ENCODE assay signal across 8 cellular contexts in genomic region chr19:6060600-6061391, GRCh38. TPM values are rescaled to one million over a fixed set of nuclear protein-coding genes. Genes with fewer than 3 reads are reported as not detected.
DNase-seq lines count a peak whose midpoint lies in the region; ATAC-seq and TF ChIP-seq lines count a peak whose summit lies in the region.

No MANE protein-coding gene starts in this region.

- no peak for TF ChIP-seq CTCF in PC-3 (conservative IDR thresholded peaks at IDR 0.05; ENCODE audit: low read depth, low read length)
- TF ChIP-seq CTCF in ascending aorta (IDR thresholded peaks at IDR 0.05), result no peak

- CTCF ChIA-PET in PC-3 (lab: Charles Lee), result no interaction called here

- H3K27me3 ChIP-seq in PC-3 (ENCODE audit: low read length) (no peaks in the 10 kb centered on the region), ascending aorta (no peaks in the 10 kb centered on the region), mesenchymal stem cell (ENCODE audit: control insufficient read depth in 1 of 2, insufficient read depth in 1 of 2, low read length in 2 of 2) (no peaks in the 10 kb centered on the region)

- H3K4me1 ChIP-seq in PC-3 (ENCODE audit: insufficient read depth, low read length) (peaks cover 52% of the 10 kb centered on the region), ascending aorta (peaks cover 15 to 80% of the 10 kb centered on the region in 2 donors), mesenchymal stem cell (ENCODE audit: control insufficient read depth, insufficient read depth, low read depth, low read length) (peaks cover 14% of the 10 kb centered on the region)

- peak overlapping the region; percentile 30 for H2BK15ac ChIP-seq in mesenchymal stem cell (ENCODE audit: low read depth, poor library complexity, severe bottlenecking)

- H4K8ac ChIP-seq in mesenchymal stem cell (ENCODE audit: low read length), result no peak overlapping the region

- no peaks in the 10 kb centered on the region for H3K9me2 ChIP-seq in PC-3 (replicated peaks; ENCODE audit: low read length)

- H3K27ac ChIP-seq in PC-3 (ENCODE audit: low read length) (no peak overlapping the region), ascending aorta (peak overlapping the region; percentile 93 to 96), mesenchymal stem cell (ENCODE audit: low read length, poor library complexity, severe bottlenecking) (no peak overlapping the region)

- ATAC-seq in PC-3 (no peak), GM21723 (IDR thresholded peaks at IDR 0.05; ENCODE audit: unreplicated experiment) (no peak), GM18909 (IDR thresholded peaks at IDR 0.05; ENCODE audit: poor library complexity, unreplicated experiment) (no peak)

- no peaks in the 10 kb centered on the region for H4K20me1 ChIP-seq in PC-3 (ENCODE audit: low read length)

- no peak overlapping the region for H2BK120ac ChIP-seq in mesenchymal stem cell (ENCODE audit: low read depth, low read length)

- no peak overlapping the region for H2BK5ac ChIP-seq in mesenchymal stem cell (ENCODE audit: low read depth, low read length, poor library complexity, severe bottlenecking)

- DNase-seq in AG08395 (ENCODE audit: low spot score) (peak; percentile 47), PC-3 (peak; percentile 59), ascending aorta (ENCODE audit: low spot score in 2 of 2) (peak in 1 of 2 donors; percentile 66), mesenchymal stem cell (no peak), ureter (ENCODE audit: low spot score) (peak; percentile 76), NOMO-1 treated with dmso at 0.1 percent for 144 hours (lab: John Stamatoyannopoulos, UW; ENCODE audit: unreplicated experiment) (no peak)

- H3K23ac ChIP-seq in mesenchymal stem cell (ENCODE audit: low read length in 2 of 2), result no peak overlapping the region

- H3K14ac ChIP-seq in mesenchymal stem cell (ENCODE audit: low read length in 2 of 2), result no peak overlapping the region

- H3K18ac ChIP-seq in mesenchymal stem cell (ENCODE audit: low read depth in 1 of 2, low read length in 2 of 2), result peak overlapping the region; percentile 9 to 42

- 66% methylated on average over 21 of the region's 21 CpGs for WGBS in mesenchymal stem cell

- H3K4me2 ChIP-seq in PC-3 (ENCODE audit: low read length), result peak overlapping the region; percentile 27; the same call in 1 of the 2 replicates
- no peak overlapping the region for H3K4me2 ChIP-seq in mesenchymal stem cell (ENCODE audit: low read length, poor library complexity, severe bottlenecking)

- BruUV-seq in PC-3 (replicated peaks; lab: Mats Ljungman, UMichigan), result no TSS peak

- H3K4ac ChIP-seq in mesenchymal stem cell (ENCODE audit: low read depth in 1 of 2, low read length in 2 of 2), result no peak overlapping the region

- H2AFZ ChIP-seq in PC-3 (ENCODE audit: low read length) (no peak overlapping the region), mesenchymal stem cell (ENCODE audit: low read depth, low read length) (no peak overlapping the region)

- H4K91ac ChIP-seq in mesenchymal stem cell (ENCODE audit: low read length), result peak overlapping the region; percentile 7

- H3K9ac ChIP-seq in PC-3 (ENCODE audit: low read length), result no peak overlapping the region
- peak overlapping the region; percentile 43 for H3K9ac ChIP-seq in mesenchymal stem cell (ENCODE audit: low read length)

- H3K9me3 ChIP-seq in PC-3 (ENCODE audit: low read length), result no peaks in the 10 kb centered on the region
- peaks cover 0 to 6% of the 10 kb centered on the region in 2 donors for H3K9me3 ChIP-seq in ascending aorta
- H3K9me3 ChIP-seq in mesenchymal stem cell (ENCODE audit: control insufficient read depth, low read length), result no peaks in the 10 kb centered on the region

- H3F3A ChIP-seq in PC-3 (ENCODE audit: low read length, unreplicated experiment), result no peaks in the 10 kb centered on the region

- POLR2A ChIA-PET in PC-3 (lab: Charles Lee; ENCODE audit: unreplicated experiment), result no interaction called here

- intact Hi-C loops in PC-3 (cut with micrococcal nuclease), result no loop called here
- intact Hi-C loops in ascending aorta (cut with DNase I), result no loop called here

- no peak overlapping the region for H2BK12ac ChIP-seq in mesenchymal stem cell (ENCODE audit: low read length in 2 of 2)

- H3K79me1 ChIP-seq in mesenchymal stem cell (replicated peaks; ENCODE audit: low read length, poor library complexity, severe bottlenecking), result peaks cover 16% of the 10 kb centered on the region

- H3K4me3 ChIP-seq in PC-3 (ENCODE audit: low read length) (no peak overlapping the region), ascending aorta (no peak overlapping the region), mesenchymal stem cell (ENCODE audit: insufficient read depth in 1 of 2, low read depth in 1 of 2, low read length in 2 of 2) (peak overlapping the region in 1 of 2 experiments; percentile 26)

- no peaks in the 10 kb centered on the region for H3K36me3 ChIP-seq in PC-3 (ENCODE audit: low read depth, low read length)
- H3K36me3 ChIP-seq in ascending aorta, result no peaks in the 10 kb centered on the region
- no peaks in the 10 kb centered on the region for H3K36me3 ChIP-seq in mesenchymal stem cell (ENCODE audit: control insufficient read depth in 1 of 2, insufficient read depth in 2 of 2, low read depth in 1 of 2, low read length in 2 of 2)

- H2AK5ac ChIP-seq in mesenchymal stem cell (ENCODE audit: low read length, severe bottlenecking), result no peak overlapping the region

- H3K79me2 ChIP-seq in PC-3 (ENCODE audit: low read length), result no peaks in the 10 kb centered on the region

RNA-seq across cellular contexts. Expression of gene RFX2, which starts 49.5 kb away (rescaled TPM):
- total RNA-seq in PC-3 (2014; rRNA removed) (10.5 and 11.3 TPM in 2 replicates), ascending aorta (107 TPM), ureter (30.3 TPM)
- 3.2 TPM for polyA plus RNA-seq in mesenchymal stem cell (2013, experiment 1 of 2)
- polyA plus RNA-seq in mesenchymal stem cell (2013, experiment 2 of 2), result 2.9 TPM

Comparison
In these comparisons a context has a peak if more than half of its experiments do, and no peak if none do; other contexts are left out.
1. DNase-seq: peak in AG08395 (single experiment), PC-3 (single experiment) and ureter (single experiment); none in mesenchymal stem cell (single experiment) and NOMO-1 treated with dmso at 0.1 percent for 144 hours (single experiment).
2. H3K27ac ChIP-seq: peak in ascending aorta (2 of 2); none in PC-3 (single experiment) and mesenchymal stem cell (single experiment).